ENCODE assay signal across 1 cellular context in the genomic region with DNA sequence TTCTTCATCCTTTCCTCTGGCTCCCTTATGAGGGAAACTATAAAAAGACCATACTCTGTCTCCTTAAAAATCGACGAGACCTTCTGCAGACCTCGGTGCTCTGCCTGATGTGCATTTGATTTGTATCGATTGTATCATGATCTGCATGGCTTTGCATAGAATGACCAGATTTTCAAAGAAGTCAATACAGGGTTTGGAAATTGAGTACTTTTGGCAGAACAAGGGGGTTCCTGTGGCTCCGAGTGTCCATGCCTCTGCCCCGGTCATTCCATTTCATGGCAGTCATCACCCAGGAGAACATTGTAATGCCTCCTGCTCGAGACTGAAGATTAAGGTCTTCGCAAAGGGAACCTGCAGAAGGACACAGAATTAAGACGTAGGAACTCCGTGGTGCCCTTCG.
TF ChIP-seq lines count a peak whose summit lies in the region.

No MANE protein-coding gene starts in this region.

TF ChIP-seq in K562, 482 proteins besides CTCF, POLR2A, EP300 and RAD21 (continued from another document):
- no peak; the same call in 1 of the 2 replicates for TF ChIP-seq STAT6 (CRISPR knock-in tag; IDR thresholded peaks at IDR 0.05)
- TF ChIP-seq, protein P1, sequence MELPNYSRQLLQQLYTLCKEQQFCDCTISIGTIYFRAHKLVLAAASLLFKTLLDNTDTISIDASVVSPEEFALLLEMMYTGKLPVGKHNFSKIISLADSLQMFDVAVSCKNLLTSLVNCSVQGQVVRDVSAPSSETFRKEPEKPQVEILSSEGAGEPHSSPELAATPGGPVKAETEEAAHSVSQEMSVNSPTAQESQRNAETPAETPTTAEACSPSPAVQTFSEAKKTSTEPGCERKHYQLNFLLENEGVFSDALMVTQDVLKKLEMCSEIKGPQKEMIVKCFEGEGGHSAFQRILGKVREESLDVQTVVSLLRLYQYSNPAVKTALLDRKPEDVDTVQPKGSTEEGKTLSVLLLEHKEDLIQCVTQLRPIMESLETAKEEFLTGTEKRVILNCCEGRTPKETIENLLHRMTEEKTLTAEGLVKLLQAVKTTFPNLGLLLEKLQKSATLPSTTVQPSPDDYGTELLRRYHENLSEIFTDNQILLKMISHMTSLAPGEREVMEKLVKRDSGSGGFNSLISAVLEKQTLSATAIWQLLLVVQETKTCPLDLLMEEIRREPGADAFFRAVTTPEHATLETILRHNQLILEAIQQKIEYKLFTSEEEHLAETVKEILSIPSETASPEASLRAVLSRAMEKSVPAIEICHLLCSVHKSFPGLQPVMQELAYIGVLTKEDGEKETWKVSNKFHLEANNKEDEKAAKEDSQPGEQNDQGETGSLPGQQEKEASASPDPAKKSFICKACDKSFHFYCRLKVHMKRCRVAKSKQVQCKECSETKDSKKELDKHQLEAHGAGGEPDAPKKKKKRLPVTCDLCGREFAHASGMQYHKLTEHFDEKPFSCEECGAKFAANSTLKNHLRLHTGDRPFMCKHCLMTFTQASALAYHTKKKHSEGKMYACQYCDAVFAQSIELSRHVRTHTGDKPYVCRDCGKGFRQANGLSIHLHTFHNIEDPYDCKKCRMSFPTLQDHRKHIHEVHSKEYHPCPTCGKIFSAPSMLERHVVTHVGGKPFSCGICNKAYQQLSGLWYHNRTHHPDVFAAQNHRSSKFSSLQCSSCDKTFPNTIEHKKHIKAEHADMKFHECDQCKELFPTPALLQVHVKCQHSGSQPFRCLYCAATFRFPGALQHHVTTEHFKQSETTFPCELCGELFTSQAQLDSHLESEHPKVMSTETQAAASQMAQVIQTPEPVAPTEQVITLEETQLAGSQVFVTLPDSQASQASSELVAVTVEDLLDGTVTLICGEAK (IDR thresholded peaks at IDR 0.05): 0 out of 2 replicates have a peak, but pooled peaks have one; percentile 5
- TF ChIP-seq, protein P1 (CRISPR knock-in tag; IDR thresholded peaks at IDR 0.05): no peak
- TF ChIP-seq, protein P2, sequence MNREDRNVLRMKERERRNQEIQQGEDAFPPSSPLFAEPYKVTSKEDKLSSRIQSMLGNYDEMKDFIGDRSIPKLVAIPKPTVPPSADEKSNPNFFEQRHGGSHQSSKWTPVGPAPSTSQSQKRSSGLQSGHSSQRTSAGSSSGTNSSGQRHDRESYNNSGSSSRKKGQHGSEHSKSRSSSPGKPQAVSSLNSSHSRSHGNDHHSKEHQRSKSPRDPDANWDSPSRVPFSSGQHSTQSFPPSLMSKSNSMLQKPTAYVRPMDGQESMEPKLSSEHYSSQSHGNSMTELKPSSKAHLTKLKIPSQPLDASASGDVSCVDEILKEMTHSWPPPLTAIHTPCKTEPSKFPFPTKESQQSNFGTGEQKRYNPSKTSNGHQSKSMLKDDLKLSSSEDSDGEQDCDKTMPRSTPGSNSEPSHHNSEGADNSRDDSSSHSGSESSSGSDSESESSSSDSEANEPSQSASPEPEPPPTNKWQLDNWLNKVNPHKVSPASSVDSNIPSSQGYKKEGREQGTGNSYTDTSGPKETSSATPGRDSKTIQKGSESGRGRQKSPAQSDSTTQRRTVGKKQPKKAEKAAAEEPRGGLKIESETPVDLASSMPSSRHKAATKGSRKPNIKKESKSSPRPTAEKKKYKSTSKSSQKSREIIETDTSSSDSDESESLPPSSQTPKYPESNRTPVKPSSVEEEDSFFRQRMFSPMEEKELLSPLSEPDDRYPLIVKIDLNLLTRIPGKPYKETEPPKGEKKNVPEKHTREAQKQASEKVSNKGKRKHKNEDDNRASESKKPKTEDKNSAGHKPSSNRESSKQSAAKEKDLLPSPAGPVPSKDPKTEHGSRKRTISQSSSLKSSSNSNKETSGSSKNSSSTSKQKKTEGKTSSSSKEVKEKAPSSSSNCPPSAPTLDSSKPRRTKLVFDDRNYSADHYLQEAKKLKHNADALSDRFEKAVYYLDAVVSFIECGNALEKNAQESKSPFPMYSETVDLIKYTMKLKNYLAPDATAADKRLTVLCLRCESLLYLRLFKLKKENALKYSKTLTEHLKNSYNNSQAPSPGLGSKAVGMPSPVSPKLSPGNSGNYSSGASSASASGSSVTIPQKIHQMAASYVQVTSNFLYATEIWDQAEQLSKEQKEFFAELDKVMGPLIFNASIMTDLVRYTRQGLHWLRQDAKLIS (CRISPR knock-in tag; IDR thresholded peaks at IDR 0.05): peak; percentile 68
- TF ChIP-seq TAL1 (IDR thresholded peaks at IDR 0.05): 0 out of 2 replicates have a peak, but pooled peaks have one; percentile 2
